Comparison of ENCODE assay signal across 16 cellular contexts in genomic region chr5:68080282-68081050, GRCh38.
DNase-seq lines count a peak whose midpoint lies in the region; ATAC-seq and TF ChIP-seq lines count a peak whose summit lies in the region.
"Had no signal": no experiment of that assay in that cellular context is flagged by ENCODE, and none has a peak within 500 bp of the region (broad histone marks: within the 10 kb centered on the region; RNA-seq: fewer than 3 reads in every experiment).

No MANE protein-coding gene starts in this region.

- H3K9me3 ChIP-seq in right lobe of liver = no peaks in the 10 kb centered on the region
- H3K9me3 ChIP-seq: BLaER1, Caco-2 had no signal

- peak overlapping the region in 1 of 3 donors; percentile 19 for H3K4me3 ChIP-seq in right lobe of liver
- H3K4me3 ChIP-seq: BLaER1, GM23338 had no signal

- DNase-seq in MV-4-11 (lab: John Stamatoyannopoulos, UW) (peak; percentile 23), left lobe of liver (ENCODE audit: low spot score) (peak; percentile 80), right lobe of liver (peak; percentile 35 to 78 (median 69)), AG20443 (ENCODE audit: low spot score) (no peak)
- DNase-seq: Caco-2; CD4-positive, CD25-positive, alpha-beta regulatory T cell; CD8-positive, alpha-beta T cell; DMS153; DND-41; H9 had no signal

- H3K27ac ChIP-seq in right lobe of liver = peak overlapping the region in 2 of 3 donors; percentile 79 to 81
- H3K27ac ChIP-seq: BLaER1, C4-2B had no signal

- no peaks in the 10 kb centered on the region for H3K27me3 ChIP-seq in right lobe of liver
- H3K27me3 ChIP-seq: BLaER1 had no signal

- no peaks in the 10 kb centered on the region for H3K36me3 ChIP-seq in right lobe of liver
- H3K36me3 ChIP-seq: BLaER1 had no signal

- peaks cover 0 to 22% (median 10%) of the 10 kb centered on the region in 4 donors for H3K4me1 ChIP-seq in right lobe of liver
- H3K4me1 ChIP-seq: BLaER1 had no signal

- no peak for TF ChIP-seq CTCF in right lobe of liver (IDR thresholded peaks at IDR 0.05)

- 25% methylated on average over 9 of the region's 9 CpGs for WGBS in right lobe of liver (ENCODE audit: insufficient coverage, low coverage, low lambda C conversion rate, missing lambda C conversion rate)

- TF ChIP-seq POLR2A in right lobe of liver (IDR thresholded peaks at IDR 0.05) = no peak

- intact Hi-C loops in right lobe of liver (cut with DNase I) = no loop called here

- ATAC-seq in left lobe of liver (peak; percentile 84), right lobe of liver (peak; percentile 86 to 93 (median 90)), GM18511 (IDR thresholded peaks at IDR 0.05; ENCODE audit: unreplicated experiment) (no peak), GM21717 (IDR thresholded peaks at IDR 0.05; ENCODE audit: unreplicated experiment) (no peak)
- ATAC-seq: CD8-positive, alpha-beta T cell; GM23338; HCT116 had no signal

Comparison
In these comparisons a context has a peak if more than half of its experiments do, and no peak if none do; other contexts are left out.
1. ATAC-seq: peak in left lobe of liver (single experiment) and right lobe of liver (4 of 4); none in GM18511 (single experiment) and GM21717 (single experiment).